In genomic region chr2:219172231-219173154, GRCh38 we compare ENCODE assay signal across 19 cellular contexts. TPM values are rescaled to one million over a fixed set of nuclear protein-coding genes. Genes with fewer than 3 reads are reported as not detected.
DNase-seq lines count a peak whose midpoint lies in the region; ATAC-seq and TF ChIP-seq lines count a peak whose summit lies in the region.
"Had no signal": no experiment of that assay in that cellular context is flagged by ENCODE, and none has a peak within 500 bp of the region (broad histone marks: within the 10 kb centered on the region; RNA-seq: fewer than 3 reads in every experiment).

No MANE protein-coding gene starts in this region.

- peaks cover 17 to 46% (median 24%) of the 10 kb centered on the region in 10 experiments for H3K4me1 ChIP-seq in BLaER1 treated with 17β-estradiol and CSF1 and Interleukin-3, amounts not matched to agents 10 nM and 100 nM
- H3K4me1 ChIP-seq in Peyer's patch (peaks cover 0 to 42% (median 0%) of the 10 kb centered on the region in 4 donors), gastrocnemius medialis (peaks cover 14 to 19% of the 10 kb centered on the region in 2 donors), left lung (peaks cover 10 to 35% of the 10 kb centered on the region in 2 donors)

- TF ChIP-seq POLR2A in Peyer's patch (IDR thresholded peaks at IDR 0.05) = no peak
- no peak for TF ChIP-seq POLR2A in gastrocnemius medialis (IDR thresholded peaks at IDR 0.05)

- H3K27me3 Mint-ChIP-seq in immature natural killer cell (ENCODE audit: low read depth in 3 of 3) = peaks cover 6 to 10% (median 6%) of the 10 kb centered on the region in 3 donors
- H3K27me3 Mint-ChIP-seq: type B pancreatic cell had no signal

- ATAC-seq in gastrocnemius medialis (no peak), HG02623 (IDR thresholded peaks at IDR 0.05; ENCODE audit: unreplicated experiment) (no peak), GM19324 (IDR thresholded peaks at IDR 0.05; ENCODE audit: low FRiP score, unreplicated experiment) (no peak), left lung (no peak)
- ATAC-seq: activated CD8-positive, alpha-beta T cell treated with anti-CD3 and anti-CD28 coated beads, Interleukin-2, amount 10 ng/mL, durations not matched to agents 7 days and 5 days; heart left ventricle; lower lobe of right lung had no signal

- in situ Hi-C loops in gastrocnemius medialis (cut with MboI; ENCODE audit: low sequenced_read_pairs in 4 of 4) = loop anchor here in 3 of 4 donors (5.0 to 25.0 kb wide), 2 partner anchors 35 to 115 kb away; partner anchors contain the start of genes ZFAND2B (in 2 of the 3) and DNAJB2 (in 1 of the 3)

- H4K20me1 ChIP-seq in BLaER1 treated with 17β-estradiol and CSF1 and Interleukin-3, amounts not matched to agents 10 nM and 100 nM = peaks cover 0 to 57% (median 24%) of the 10 kb centered on the region in 11 experiments; a peak in 15 of 22 replicates

- peaks cover 35 to 53% (median 42%) of the 10 kb centered on the region in 11 experiments for H3K36me3 ChIP-seq in BLaER1 treated with 17β-estradiol and CSF1 and Interleukin-3, amounts not matched to agents 10 nM and 100 nM
- H3K36me3 ChIP-seq in Peyer's patch = peaks cover 0 to 36% (median 0%) of the 10 kb centered on the region in 3 donors
- H3K36me3 ChIP-seq in gastrocnemius medialis = peaks cover 0 to 37% of the 10 kb centered on the region in 2 donors
- H3K36me3 ChIP-seq in left lung = peaks cover 0 to 41% of the 10 kb centered on the region in 2 donors

- no peaks in the 10 kb centered on the region for H3K9me3 ChIP-seq in BLaER1 treated with 17β-estradiol and CSF1 and Interleukin-3, amounts not matched to agents 10 nM and 100 nM (replicated peaks in 1 of 11)
- H3K9me3 ChIP-seq in Peyer's patch (no peaks in the 10 kb centered on the region), gastrocnemius medialis (no peaks in the 10 kb centered on the region), left lung (no peaks in the 10 kb centered on the region)
- H3K9me3 ChIP-seq: heart left ventricle, lower lobe of right lung, spleen had no signal

- TF ChIP-seq CTCF in Peyer's patch (IDR thresholded peaks at IDR 0.05) = no peak
- TF ChIP-seq CTCF in gastrocnemius medialis (IDR thresholded peaks at IDR 0.05 in 4 of 5, conservative IDR thresholded peaks at IDR 0.05 in 1 of 5) = no peak
- no peak for TF ChIP-seq CTCF in left lung (IDR thresholded peaks at IDR 0.05)

- no peak overlapping the region for H3K4me2 ChIP-seq in BLaER1 treated with 17β-estradiol and CSF1 and Interleukin-3, amounts not matched to agents 10 nM and 100 nM

- H3K9ac ChIP-seq in BLaER1 treated with 17β-estradiol and CSF1 and Interleukin-3, amounts not matched to agents 10 nM and 100 nM = peak overlapping the region in 6 of 11 experiments; percentile 7 to 58 (median 36); a peak in 7 of 22 replicates

- no peak overlapping the region for H3K27ac ChIP-seq in BLaER1 treated with 17β-estradiol and CSF1 and Interleukin-3, amounts not matched to agents 10 nM and 100 nM
- peak overlapping the region in 3 of 4 donors; percentile 20 to 54 (median 50) for H3K27ac ChIP-seq in Peyer's patch
- peak overlapping the region; percentile 68 to 84 (median 76) for H3K27ac ChIP-seq in gastrocnemius medialis
- H3K27ac ChIP-seq in left lung = no peak overlapping the region

- peak overlapping the region in 5 of 6 donors; percentile 22 to 80 (median 64) for H3K27ac Mint-ChIP-seq in immature natural killer cell
- H3K27ac Mint-ChIP-seq: nephron progenitor cell, type B pancreatic cell had no signal

- peaks cover 26 to 28% of the 10 kb centered on the region in 2 donors for H3K4me1 Mint-ChIP-seq in immature natural killer cell

- no peak overlapping the region for H3K4me3 Mint-ChIP-seq in immature natural killer cell
- H3K4me3 Mint-ChIP-seq: activated CD8-positive, alpha-beta T cell treated with anti-CD3 and anti-CD28 coated beads, Interleukin-2, amount 10 ng/mL, durations not matched to agents 7 days and 5 days; nephron progenitor cell; type B pancreatic cell had no signal

- DNase-seq in Peyer's patch = peak in 1 of 3 donors; percentile 39
- no peak for DNase-seq in immature natural killer cell
- DNase-seq in gastrocnemius medialis = no peak
- no peak for DNase-seq in ecto neural progenitor cell (ENCODE audit: low spot score)
- no peak for DNase-seq in left lung
- DNase-seq: activated CD8-positive, alpha-beta T cell treated with anti-CD3 and anti-CD28 coated beads, Interleukin-2, amount 10 ng/mL, durations not matched to agents 7 days and 5 days; COR-L47; effector CD4-positive, alpha-beta T cell; heart left ventricle; lower lobe of right lung; NCI-H1694 treated with DMSO at 0.1 percent for 48 hours; NCI-H446; nephron progenitor cell; spleen; SW 1271 had no signal

- H3K9me3 Mint-ChIP-seq in immature natural killer cell = no peaks in the 10 kb centered on the region
- H3K9me3 Mint-ChIP-seq: nephron progenitor cell, type B pancreatic cell had no signal

- no peak overlapping the region for H3K4me3 ChIP-seq in BLaER1 treated with 17β-estradiol and CSF1 and Interleukin-3, amounts not matched to agents 10 nM and 100 nM
- no peak overlapping the region for H3K4me3 ChIP-seq in Peyer's patch
- H3K4me3 ChIP-seq in gastrocnemius medialis = no peak overlapping the region
- H3K4me3 ChIP-seq in left lung = no peak overlapping the region
- H3K4me3 ChIP-seq: heart left ventricle, lower lobe of right lung, spleen had no signal

- intact Hi-C loops in gastrocnemius medialis (cut with DNase I; ENCODE audit: low total_unique reads) = no loop called here
- intact Hi-C loops in left lung (cut with DNase I) = loop anchor here in 1 of 2 donors (5.0 kb wide), 1 partner anchor 125 kb away; no protein-coding TSS in a partner anchor

- H3K27me3 ChIP-seq in BLaER1 treated with 17β-estradiol and CSF1 and Interleukin-3, amounts not matched to agents 10 nM and 100 nM = no peaks in the 10 kb centered on the region
- H3K27me3 ChIP-seq in Peyer's patch (no peaks in the 10 kb centered on the region), gastrocnemius medialis (no peaks in the 10 kb centered on the region), left lung (no peaks in the 10 kb centered on the region)
- H3K27me3 ChIP-seq: heart left ventricle, spleen had no signal

- H3K36me3 Mint-ChIP-seq in immature natural killer cell = peaks cover 8 to 27% (median 8%) of the 10 kb centered on the region in 3 donors

RNA-seq across cellular contexts. Expression of gene SLC23A3, which starts 2.7 kb away (rescaled TPM):
- total RNA-seq in Peyer's patch (100 to 1,000 TPM in 1 of 4 donors, 10 to 100 TPM in 2, 1 to 10 TPM in 1; 5.0 to 111 (median 62.8) TPM), gastrocnemius medialis (1 to 10 TPM in 1 of 4 donors, under 1 TPM in 1, not detected in 2; 0.11 to 1.5 TPM), left lung (1 to 10 TPM; 3.8 to 4.4 TPM)
- polyA plus RNA-seq in immature natural killer cell = under 1 TPM in 1 of 3 donors, not detected in 2; 0.29 TPM

RNA-seq across cellular contexts. Expression of gene CNPPD1, which starts 4.2 kb away (rescaled TPM):
- total RNA-seq in Peyer's patch (10 to 100 TPM; 14.0 to 94.0 (median 77.4) TPM), gastrocnemius medialis (100 to 1,000 TPM in 1 of 4 donors, 10 to 100 TPM in 3; 53.5 to 114 (median 55.9) TPM), left lung (10 to 100 TPM; 59.0 to 68.2 TPM)
- polyA plus RNA-seq in immature natural killer cell = 100 to 1,000 TPM in 1 of 3 donors, 10 to 100 TPM in 2; 68.2 to 135 (median 92.9) TPM

RNA-seq across cellular contexts. Expression of gene RETREG2, which starts 5.6 kb away (rescaled TPM):
- total RNA-seq in Peyer's patch (10 to 100 TPM; 44.6 to 80.3 (median 76.2) TPM), gastrocnemius medialis (10 to 100 TPM; 39.8 to 57.2 (median 44.9) TPM), left lung (10 to 100 TPM; 84.6 to 85.4 TPM)
- 10 to 100 TPM; 51.2 to 88.6 (median 58.6) TPM for polyA plus RNA-seq in immature natural killer cell

RNA-seq across cellular contexts. Expression of gene NHEJ1, which starts 11.9 kb away (rescaled TPM):
- total RNA-seq in Peyer's patch (10 to 100 TPM; 28.1 to 91.6 (median 67.2) TPM), gastrocnemius medialis (10 to 100 TPM; 24.5 to 39.0 (median 26.4) TPM), left lung (10 to 100 TPM; 14.0 to 16.4 TPM)
- 10 to 100 TPM; 19.2 to 33.3 (median 21.9) TPM for polyA plus RNA-seq in immature natural killer cell

RNA-seq across cellular contexts. Expression of gene ZFAND2B, which starts 34.1 kb away (rescaled TPM):
- total RNA-seq in Peyer's patch (100 to 1,000 TPM in 3 of 4 donors, 10 to 100 TPM in 1; 43.7 to 129 (median 112) TPM), gastrocnemius medialis (10 to 100 TPM; 33.2 to 60.8 (median 41.2) TPM), left lung (10 to 100 TPM; 28.5 to 40.8 TPM)
- 100 to 1,000 TPM in 2 of 3 donors, 10 to 100 TPM in 1; 95.4 to 128 (median 102) TPM for polyA plus RNA-seq in immature natural killer cell

Comparison
In these comparisons a context has a peak if more than half of its experiments do, and no peak if none do; other contexts are left out.
1. H3K27ac ChIP-seq: peak in Peyer's patch (3 of 4) and gastrocnemius medialis (4 of 4); none in BLaER1 treated with 17β-estradiol and CSF1 and Interleukin-3, amounts not matched to agents 10 nM and 100 nM (0 of 11) and left lung (0 of 2).